1 cellular context compared by ENCODE assay signal in the genomic region with DNA sequence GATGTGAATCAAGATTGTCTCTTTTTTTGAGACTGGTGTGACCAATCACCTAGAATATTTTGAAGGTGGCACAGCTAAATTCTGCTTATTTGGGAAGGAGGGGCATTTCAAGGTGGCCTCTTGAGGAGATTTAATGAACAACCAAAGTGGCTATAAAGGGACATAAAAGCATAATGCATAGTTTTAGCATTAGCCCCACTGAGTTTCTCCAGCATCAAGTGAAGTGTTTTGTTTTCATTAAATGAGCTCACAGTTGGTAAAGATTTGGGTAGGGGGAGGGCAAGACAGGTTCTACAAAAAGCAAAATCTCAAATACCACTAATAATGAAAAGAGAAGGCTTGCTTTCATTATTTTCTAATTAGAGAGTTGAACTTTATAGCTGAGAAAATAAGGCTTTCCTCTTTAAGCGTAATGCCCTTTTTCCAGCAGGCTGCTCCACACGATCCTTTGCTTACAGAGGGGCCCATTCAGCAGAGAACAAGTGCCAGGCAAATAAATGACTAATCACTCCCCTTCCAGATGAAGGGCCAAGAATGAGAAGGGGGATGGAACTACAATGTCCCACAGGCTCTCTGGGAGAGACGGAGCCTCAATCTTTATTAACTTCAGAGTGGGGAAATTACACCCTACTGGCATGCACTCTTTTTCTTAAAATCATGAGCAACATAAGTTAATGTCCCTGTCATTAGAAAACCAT.
TF ChIP-seq lines count a peak whose summit lies in the region.

No MANE protein-coding gene starts in this region.

TF ChIP-seq in HEK293, 187 proteins besides CTCF, POLR2A, EP300 and RAD21 (continued from another document):
- TF ChIP-seq, protein P1, sequence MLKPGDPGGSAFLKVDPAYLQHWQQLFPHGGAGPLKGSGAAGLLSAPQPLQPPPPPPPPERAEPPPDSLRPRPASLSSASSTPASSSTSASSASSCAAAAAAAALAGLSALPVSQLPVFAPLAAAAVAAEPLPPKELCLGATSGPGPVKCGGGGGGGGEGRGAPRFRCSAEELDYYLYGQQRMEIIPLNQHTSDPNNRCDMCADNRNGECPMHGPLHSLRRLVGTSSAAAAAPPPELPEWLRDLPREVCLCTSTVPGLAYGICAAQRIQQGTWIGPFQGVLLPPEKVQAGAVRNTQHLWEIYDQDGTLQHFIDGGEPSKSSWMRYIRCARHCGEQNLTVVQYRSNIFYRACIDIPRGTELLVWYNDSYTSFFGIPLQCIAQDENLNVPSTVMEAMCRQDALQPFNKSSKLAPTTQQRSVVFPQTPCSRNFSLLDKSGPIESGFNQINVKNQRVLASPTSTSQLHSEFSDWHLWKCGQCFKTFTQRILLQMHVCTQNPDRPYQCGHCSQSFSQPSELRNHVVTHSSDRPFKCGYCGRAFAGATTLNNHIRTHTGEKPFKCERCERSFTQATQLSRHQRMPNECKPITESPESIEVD (tag by site-specific recombination; IDR thresholded peaks at IDR 0.05), result peak; percentile 73; the same call in 1 of the 2 replicates
TF ChIP-seq in HEK293: peak in this region for 11.
